In the genomic region with DNA sequence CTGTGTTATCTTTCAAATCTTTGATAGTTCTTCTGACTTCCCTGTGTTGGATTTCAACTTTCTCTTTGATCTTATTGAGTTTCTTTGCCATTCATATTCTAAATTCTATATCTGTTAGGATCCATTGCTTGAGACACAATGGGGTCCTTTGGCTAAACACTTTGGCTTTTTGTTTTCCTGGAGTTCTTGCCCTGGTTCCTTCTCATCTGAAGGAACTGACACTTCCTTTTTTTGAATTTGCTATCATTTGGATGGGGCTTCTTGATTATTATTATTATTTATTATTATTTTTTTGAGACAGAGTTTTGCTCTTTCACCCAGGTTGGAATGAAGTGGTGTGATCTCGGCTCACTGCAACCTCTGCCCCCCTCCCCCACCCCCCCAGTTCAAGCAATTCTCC, we compare ENCODE assay signal across 27 cellular contexts. TPM values are rescaled to one million over a fixed set of nuclear protein-coding genes. Genes with fewer than 3 reads are reported as not detected.
DNase-seq lines count a peak whose midpoint lies in the region; ATAC-seq, FAIRE-seq and TF ChIP-seq lines count a peak whose summit lies in the region.
"Had no signal": no experiment of that assay in that cellular context is flagged by ENCODE, and none has a peak within 500 bp of the region (broad histone marks: within the 10 kb centered on the region; RNA-seq: fewer than 3 reads in every experiment).

No MANE protein-coding gene starts in this region.

- no peak for TF ChIP-seq CTCF in K562 (IDR thresholded peaks at IDR 0.05 in 2 of 3, conservative IDR thresholded peaks at IDR 0.05 in 1 of 3; ENCODE audit: insufficient read depth in 2 of 3, low read depth in 1 of 3, low read length in 3 of 3)

- no peak for FAIRE-seq in K562 (lab: Jason Lieb, UNC)
- FAIRE-seq: A204.1, A549, D721Med had no signal

- peaks cover 4 to 6% of the 10 kb centered on the region in 2 experiments; a peak in 2 of 5 replicates for H3K4me1 ChIP-seq in K562 (replicated peaks in 1 of 2; ENCODE audit: control insufficient read depth in 2 of 2, insufficient read depth in 2 of 2, low read length in 2 of 2)
- H3K4me1 ChIP-seq: A549, BE2C, Caco-2 had no signal

- H3K4me3 ChIP-seq in K562: no peak overlapping the region
- H3K4me3 ChIP-seq: A549; BLaER1; BLaER1 treated with 17β-estradiol and CSF1 and Interleukin-3, amounts not matched to agents 10 nM and 100 nM had no signal

- H3K4me2 ChIP-seq in K562 (ENCODE audit: insufficient read depth, low read length): no peak overlapping the region
- H3K4me2 ChIP-seq: A549; BLaER1; BLaER1 treated with 17β-estradiol and CSF1 and Interleukin-3, amounts not matched to agents 10 nM and 100 nM had no signal

- TF ChIP-seq EP300 in K562 (IDR thresholded peaks at IDR 0.05; ENCODE audit: low read length): no peak

- no peak for TF ChIP-seq POLR2A in K562 (conservative IDR thresholded peaks at IDR 0.05)

- no peak overlapping the region for H3K27ac ChIP-seq in K562 (ENCODE audit: extremely low read depth, low read depth, low read length)
- H3K27ac ChIP-seq: 22Rv1; A549; BLaER1; BLaER1 treated with 17β-estradiol and CSF1 and Interleukin-3, amounts not matched to agents 10 nM and 100 nM; C4-2B had no signal

- no peaks in the 10 kb centered on the region for H4K20me1 ChIP-seq in K562 (replicated peaks; ENCODE audit: control insufficient read depth, insufficient read depth, low read length)
- H4K20me1 ChIP-seq: BLaER1; BLaER1 treated with 17β-estradiol and CSF1 and Interleukin-3, amounts not matched to agents 10 nM and 100 nM had no signal

- H3K79me2 ChIP-seq in K562 (ENCODE audit: control insufficient read depth, insufficient read depth, low read length): no peaks in the 10 kb centered on the region

- in situ Hi-C loops in K562 (cut with MboI): no loop called here

- POLR2A ChIA-PET in K562 (lab: Yijun Ruan, JAX): no interaction called here

- H3K36me3 ChIP-seq in K562 (ENCODE audit: control insufficient read depth, insufficient read depth, low read length): no peaks in the 10 kb centered on the region
- H3K36me3 ChIP-seq: BE2C; BLaER1; BLaER1 treated with 17β-estradiol and CSF1 and Interleukin-3, amounts not matched to agents 10 nM and 100 nM had no signal

- ATAC-seq in K562: no peak
- ATAC-seq: CD8-positive, alpha-beta T cell had no signal

- no peak overlapping the region for H2AFZ ChIP-seq in K562 (ENCODE audit: low read depth, low read length)

- WGBS in K562 (ENCODE audit: insufficient coverage, low coverage, missing lambda C conversion rate): 0% methylated on average over 1 of the region's 1 CpG

- H3K9me1 ChIP-seq in K562 (ENCODE audit: control insufficient read depth, insufficient read depth, low read length): no peaks in the 10 kb centered on the region

- H3K9me3 ChIP-seq in K562 (replicated peaks; ENCODE audit: control insufficient read depth, insufficient read depth, low read depth, low read length): no peaks in the 10 kb centered on the region
- H3K9me3 ChIP-seq: A549; BE2C; BLaER1; BLaER1 treated with 17β-estradiol and CSF1 and Interleukin-3, amounts not matched to agents 10 nM and 100 nM; Caco-2 had no signal

- TF ChIP-seq RAD21 in K562 (CRISPR knock-in tag; conservative IDR thresholded peaks at IDR 0.05 in 1 of 2, IDR thresholded peaks at IDR 0.05 in 1 of 2): no peak

- no TSS peak for BruUV-seq in K562 (replicated peaks; lab: Mats Ljungman, UMichigan)

- no peaks in the 10 kb centered on the region for H3K27me3 ChIP-seq in K562 (ENCODE audit: control insufficient read depth in 2 of 2, insufficient read depth in 2 of 2, low read length in 2 of 2)
- H3K27me3 ChIP-seq: BE2C; BLaER1; BLaER1 treated with 17β-estradiol and CSF1 and Interleukin-3, amounts not matched to agents 10 nM and 100 nM had no signal

- DNase-seq in K562 (ENCODE audit: extremely low read depth in 1 of 4, low spot score in 3 of 4): no peak
- no peak for DNase-seq in stimulated activated CD4-positive, alpha-beta T cell treated with anti-CD3 and anti-CD28 coated beads, Interleukin-4, amount 100 ng/mL, for 24 hours
- DNase-seq: 8988T; ACHN; AML-193; BE2C; C1 segment of cervical spinal cord; CD4-positive, alpha-beta T cell; CD4-positive, CD25-positive, alpha-beta regulatory T cell; CD8-positive, alpha-beta memory T cell; CD8-positive, alpha-beta T cell; COR-L47; DMS 273 treated with DMSO at 0.1 percent for 48 hours; DMS153; DMS53; DMS79; DMS79 treated with DMSO at 0.1 percent for 48 hours; DND-41; EL had no signal

- H3K9ac ChIP-seq in K562 (ENCODE audit: insufficient read depth in 1 of 2, low read depth in 2 of 2, low read length in 2 of 2): no peak overlapping the region
- H3K9ac ChIP-seq: BLaER1; BLaER1 treated with 17β-estradiol and CSF1 and Interleukin-3, amounts not matched to agents 10 nM and 100 nM had no signal

- intact Hi-C loops in K562 (cut with micrococcal nuclease): loop anchor here (1.0 kb wide), 1 partner anchor 48 kb away; no protein-coding TSS in a partner anchor

- CTCF ChIA-PET in K562 (lab: Yijun Ruan, JAX; ENCODE audit: low intra/inter-chr PET ratio): no interaction called here

TF ChIP-seq in K562, 482 proteins besides CTCF, POLR2A, EP300 and RAD21:
- TF ChIP-seq SPI1 (IDR thresholded peaks at IDR 0.05; ENCODE audit: borderline replicate concordance, low read depth, low read length) (peak; percentile 64; the same call in 1 of the 2 replicates), OTX1 (CRISPR knock-in tag; IDR thresholded peaks at IDR 0.05) (no peak), ADNP (tag; IDR thresholded peaks at IDR 0.05) (no peak)
TF ChIP-seq in K562: peak in this region for 1.

RNA-seq across cellular contexts. Expression of a gene that starts 30.1 kb away (rescaled TPM):
- 24.4 and 38.1 TPM in 2 replicates for total RNA-seq in K562 (2011; cell fraction: chromatin; rRNA removed; ENCODE audit: low replicate concordance)
- 19.0 and 21.1 TPM in 2 replicates for total RNA-seq in K562 (2011; cell fraction: nucleolus; rRNA removed)
- total RNA-seq in K562 (2011; cell fraction: nucleoplasm; rRNA removed): 32.6 and 47.0 TPM in 2 replicates
- total RNA-seq in K562 (2014; rRNA removed) (120 and 135 TPM in 2 replicates), K562 (2014; rRNA removed; fragmentation: Illumina TruSeq; extraction: Trizol) (192 and 237 TPM in 2 replicates), K562 (2015; rRNA removed; fragmentation: Illumina TruSeq; extraction: Trizol) (154 and 159 TPM in 2 replicates), K562 (2021) (114 and 118 TPM in 2 replicates)
- polyA plus RNA-seq in K562 (2011; rRNA removed) (141 and 164 TPM in 2 replicates), K562 (2014; fragmentation: Illumina TruSeq; extraction: Trizol) (210 and 220 TPM in 2 replicates), K562 (2014; fragmentation: Nextera tagmentation; extraction: Ambion mirVana) (10 to 100 TPM; 79.7 to 92.3 TPM), K562 (2014; rRNA removed) (139 and 154 TPM in 2 replicates)
- 42.3 and 74.8 TPM in 2 replicates for polyA plus RNA-seq in K562 (2011; cell fraction: cytosol; rRNA removed)
- 27.0 and 49.4 TPM in 2 replicates for polyA plus RNA-seq in K562 (2011; cell fraction: nucleus; rRNA removed)
- 110 and 156 TPM in 2 replicates for polyA plus RNA-seq in K562 (2012)
- 73.8 and 89.8 TPM in 2 replicates for polyA minus RNA-seq in K562 (2011; rRNA and poly(A)+ RNA removed)
- polyA minus RNA-seq in K562 (2011; cell fraction: cytosol; rRNA and poly(A)+ RNA removed): 30.5 and 32.7 TPM in 2 replicates
- 9.8 and 24.8 TPM in 2 replicates for polyA minus RNA-seq in K562 (2011; cell fraction: nucleus; rRNA and poly(A)+ RNA removed)
